ENCODE assay signal across 9 cellular contexts in the genomic region with DNA sequence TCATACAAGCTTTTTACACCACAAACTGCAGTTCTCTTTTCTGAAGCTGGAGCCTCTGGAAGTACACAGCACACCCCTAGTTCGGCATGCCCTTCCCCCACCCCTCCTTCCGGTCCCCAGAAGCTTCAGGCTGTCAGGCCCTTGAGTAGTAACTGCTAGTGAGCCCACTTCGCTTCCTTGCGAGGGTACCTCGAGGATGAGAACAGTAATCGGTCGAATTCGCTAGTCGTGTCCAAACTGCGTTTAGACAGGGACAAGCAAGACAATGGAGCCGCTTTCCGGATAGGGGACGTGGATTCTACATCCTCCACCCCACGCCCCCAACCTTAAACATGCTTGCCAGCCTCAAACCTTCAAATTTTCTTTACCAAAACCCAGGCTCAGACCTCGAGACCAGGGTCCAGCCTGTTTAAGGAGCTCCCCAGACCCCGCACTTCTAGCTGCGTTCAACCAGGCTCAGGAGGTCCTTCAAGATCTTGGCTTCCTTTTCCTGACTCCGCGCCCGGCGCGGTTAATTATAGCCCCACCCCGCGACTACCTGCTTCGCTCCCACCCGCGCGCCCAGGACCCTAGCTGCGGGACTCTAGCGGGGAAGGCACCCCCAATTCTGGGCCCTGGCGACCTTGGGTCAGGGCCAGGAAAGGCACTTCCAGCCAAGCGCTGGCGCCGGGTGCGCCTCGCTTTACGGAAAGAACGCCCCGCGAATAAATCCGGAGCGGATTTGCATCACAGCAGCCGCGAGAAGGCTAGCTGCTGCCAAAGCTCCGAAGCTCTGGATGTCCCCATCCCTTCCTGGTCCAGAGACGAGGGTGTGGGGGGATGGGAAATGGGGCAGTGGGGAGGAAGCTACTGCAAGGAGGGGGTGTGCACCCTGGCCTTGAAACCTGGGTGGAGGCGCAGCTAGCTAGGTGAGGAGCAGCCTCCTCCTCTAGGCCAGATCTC. TPM values are rescaled to one million over a fixed set of nuclear protein-coding genes. Genes with fewer than 3 reads are reported as not detected.
DNase-seq lines count a peak whose midpoint lies in the region; ATAC-seq, FAIRE-seq and TF ChIP-seq lines count a peak whose summit lies in the region.
"Had no signal": no experiment of that assay in that cellular context is flagged by ENCODE, and none has a peak within 500 bp of the region (broad histone marks: within the 10 kb centered on the region; RNA-seq: fewer than 3 reads in every experiment).

No MANE protein-coding gene starts in this region.

- TF ChIP-seq CTCF in hepatocyte (IDR thresholded peaks at IDR 0.05; ENCODE audit: poor library complexity) (no peak), D721Med (IDR thresholded peaks at IDR 0.05; ENCODE audit: insufficient read depth, missing control alignments) (no peak)

- no peaks in the 10 kb centered on the region for H3K9me2 ChIP-seq in hepatocyte (replicated peaks; ENCODE audit: insufficient read depth)

- peak overlapping the region; percentile 67 for H3K4me3 ChIP-seq in CD8-positive, alpha-beta memory T cell (ENCODE audit: low read length)
- peak overlapping the region; percentile 4 for H3K4me3 ChIP-seq in hepatocyte

- no peaks in the 10 kb centered on the region for H4K20me1 ChIP-seq in hepatocyte (ENCODE audit: insufficient read depth, poor library complexity, severe bottlenecking)

- H3K27ac ChIP-seq in CD8-positive, alpha-beta memory T cell (ENCODE audit: low read depth, low read length), result no peak overlapping the region
- no peak overlapping the region for H3K27ac ChIP-seq in hepatocyte
- H3K27ac ChIP-seq: epithelial cell of prostate had no signal

- peak; percentile 81 for ATAC-seq in activated naive CD8-positive, alpha-beta T cell treated with anti-CD3 and anti-CD28 coated beads, Interleukin-2, amount 10 ng/mL, durations not matched to agents 7 days and 5 days (ENCODE audit: low read depth)
- ATAC-seq in HG02970 (IDR thresholded peaks at IDR 0.05; ENCODE audit: low FRiP score, unreplicated experiment) (no peak), HG02938 (IDR thresholded peaks at IDR 0.05; ENCODE audit: unreplicated experiment) (no peak)

- no peaks in the 10 kb centered on the region for H3K27me3 ChIP-seq in CD8-positive, alpha-beta memory T cell (ENCODE audit: insufficient read depth, low read length, poor library complexity, severe bottlenecking)
- H3K27me3 ChIP-seq in hepatocyte, result no peaks in the 10 kb centered on the region

- peak overlapping the region; percentile 56 for H2AFZ ChIP-seq in hepatocyte

- peak overlapping the region; percentile 88 to 97 (median 90) for H3K4me3 Mint-ChIP-seq in CD8-positive, alpha-beta memory T cell
- H3K4me3 Mint-ChIP-seq in activated naive CD8-positive, alpha-beta T cell treated with anti-CD3 and anti-CD28 coated beads, Interleukin-2, amount 10 ng/mL, durations not matched to agents 7 days and 5 days, result peak overlapping the region; percentile 82

- no peaks in the 10 kb centered on the region for H3K79me2 ChIP-seq in hepatocyte

- WGBS in hepatocyte (ENCODE audit: low lambda C conversion rate, missing lambda C conversion rate), result 57% methylated on average over 47 of the region's 47 CpGs

- H3K4me1 Mint-ChIP-seq in CD8-positive, alpha-beta memory T cell, result peaks cover 11 to 20% (median 13%) of the 10 kb centered on the region in 3 donors
- H3K4me1 Mint-ChIP-seq in activated naive CD8-positive, alpha-beta T cell treated with anti-CD3 and anti-CD28 coated beads, Interleukin-2, amount 10 ng/mL, durations not matched to agents 7 days and 5 days, result peaks cover 16% of the 10 kb centered on the region

- H3K9me3 ChIP-seq in CD8-positive, alpha-beta memory T cell (ENCODE audit: low read length), result no peaks in the 10 kb centered on the region
- no peaks in the 10 kb centered on the region for H3K9me3 ChIP-seq in hepatocyte (ENCODE audit: low read depth)

- peak overlapping the region; percentile 45 to 99 (median 89) for H3K27ac Mint-ChIP-seq in CD8-positive, alpha-beta memory T cell
- peak overlapping the region; percentile 90 for H3K27ac Mint-ChIP-seq in activated naive CD8-positive, alpha-beta T cell treated with anti-CD3 and anti-CD28 coated beads, Interleukin-2, amount 10 ng/mL, durations not matched to agents 7 days and 5 days

- no peaks in the 10 kb centered on the region for H3K36me3 Mint-ChIP-seq in CD8-positive, alpha-beta memory T cell
- no peaks in the 10 kb centered on the region for H3K36me3 Mint-ChIP-seq in activated naive CD8-positive, alpha-beta T cell treated with anti-CD3 and anti-CD28 coated beads, Interleukin-2, amount 10 ng/mL, durations not matched to agents 7 days and 5 days

- peaks cover 7 to 13% of the 10 kb centered on the region in 2 donors for H3K27me3 Mint-ChIP-seq in CD8-positive, alpha-beta memory T cell
- peaks cover 4% of the 10 kb centered on the region for H3K27me3 Mint-ChIP-seq in activated naive CD8-positive, alpha-beta T cell treated with anti-CD3 and anti-CD28 coated beads, Interleukin-2, amount 10 ng/mL, durations not matched to agents 7 days and 5 days

- CTCF ChIA-PET in CD8-positive, alpha-beta memory T cell (lab: Charles Lee), result interaction anchor here (1.3 to 1.4 kb wide), 3 partner anchors 14 to 130 kb away, joined by 3 to 9 read pairs (median 3); no protein-coding TSS in a partner anchor

- no peak for FAIRE-seq in D721Med (lab: Jason Lieb, UNC)

- peaks cover 15% of the 10 kb centered on the region for H3K4me1 ChIP-seq in CD8-positive, alpha-beta memory T cell (ENCODE audit: insufficient read depth, low read length)
- no peaks in the 10 kb centered on the region for H3K4me1 ChIP-seq in hepatocyte (ENCODE audit: insufficient read depth)

- no peaks in the 10 kb centered on the region for H3K36me3 ChIP-seq in CD8-positive, alpha-beta memory T cell (ENCODE audit: insufficient read depth, low read length)
- no peaks in the 10 kb centered on the region for H3K36me3 ChIP-seq in hepatocyte (replicated peaks; ENCODE audit: insufficient read depth, low read depth)

- no peaks in the 10 kb centered on the region for H3K9me3 Mint-ChIP-seq in CD8-positive, alpha-beta memory T cell
- H3K9me3 Mint-ChIP-seq in activated naive CD8-positive, alpha-beta T cell treated with anti-CD3 and anti-CD28 coated beads, Interleukin-2, amount 10 ng/mL, durations not matched to agents 7 days and 5 days, result no peaks in the 10 kb centered on the region

- DNase-seq in CD8-positive, alpha-beta memory T cell, result peak in 4 of 5 donors; percentile 9 to 63 (median 34)
- DNase-seq in NCI-H2029 treated with DMSO at 0.1 percent for 48 hours (lab: John Stamatoyannopoulos, UW) (peak; percentile 65), hepatocyte (ENCODE audit: low spot score) (no peak), D721Med (ENCODE audit: insufficient read length, low spot score) (no peak)
- DNase-seq in activated naive CD8-positive, alpha-beta T cell treated with anti-CD3 and anti-CD28 coated beads, Interleukin-2, amount 10 ng/mL, durations not matched to agents 7 days and 5 days, result peak; percentile 69
- DNase-seq in stimulated activated CD4-positive, alpha-beta T cell treated with anti-CD3 and anti-CD28 coated beads, Interleukin-12 subunit alpha, Interleukin-12 subunit beta, amount 100 ng/mL, for 4 hours, result peak; percentile 48

- H3K4me2 ChIP-seq in hepatocyte, result peak overlapping the region; percentile 77

- POLR2A ChIA-PET in CD8-positive, alpha-beta memory T cell (lab: Charles Lee), result interaction anchor here (1.0 to 1.1 kb wide), 2 partner anchors 10 to 36 kb away, joined by 3 to 4 read pairs; a partner anchor contains a TSS
- POLR2A ChIA-PET in activated naive CD8-positive, alpha-beta T cell treated with anti-CD3 and anti-CD28 coated beads, Interleukin-2, amount 10 ng/mL, durations not matched to agents 7 days and 5 days (lab: Charles Lee), result interaction anchor here (0.6 to 2.3 kb wide), 9 partner anchors 16 to 583 kb away, joined by 3 to 10 read pairs (median 5); a partner anchor contains a TSS

RNA-seq across cellular contexts. Expression of a gene that starts 8.1 kb away (rescaled TPM):
- not detected for total RNA-seq in CD8-positive, alpha-beta memory T cell
- not detected for polyA plus RNA-seq in CD8-positive, alpha-beta memory T cell
- total RNA-seq in activated naive CD8-positive, alpha-beta T cell treated with anti-CD3 and anti-CD28 coated beads, Interleukin-2, amount 10 ng/mL, durations not matched to agents 7 days and 5 days, result not detected
- total RNA-seq in hepatocyte, result 32.1 and 33.4 TPM in 2 replicates
- 69.5 and 69.8 TPM in 2 replicates for polyA plus RNA-seq in hepatocyte

RNA-seq across cellular contexts. Expression of a gene that starts 9.5 kb away (rescaled TPM):
- total RNA-seq in CD8-positive, alpha-beta memory T cell, result not detected
- not detected for polyA plus RNA-seq in CD8-positive, alpha-beta memory T cell
- total RNA-seq in activated naive CD8-positive, alpha-beta T cell treated with anti-CD3 and anti-CD28 coated beads, Interleukin-2, amount 10 ng/mL, durations not matched to agents 7 days and 5 days, result not detected
- total RNA-seq in hepatocyte, result not detected in 2 replicates
- polyA plus RNA-seq in hepatocyte, result not detected in 2 replicates

RNA-seq across cellular contexts. Expression of a gene that starts 31.4 kb away (rescaled TPM):
- total RNA-seq in CD8-positive, alpha-beta memory T cell, result 10 to 100 TPM; 56.4 to 61.4 TPM
- 34.2 TPM for polyA plus RNA-seq in CD8-positive, alpha-beta memory T cell
- total RNA-seq in activated naive CD8-positive, alpha-beta T cell treated with anti-CD3 and anti-CD28 coated beads, Interleukin-2, amount 10 ng/mL, durations not matched to agents 7 days and 5 days, result 10 to 100 TPM; 32.7 to 34.3 TPM
- 48.0 and 52.3 TPM in 2 replicates for total RNA-seq in hepatocyte
- polyA plus RNA-seq in hepatocyte, result 60.4 and 70.8 TPM in 2 replicates

RNA-seq across cellular contexts. Expression of a gene that starts 34.4 kb away (rescaled TPM):
- total RNA-seq in CD8-positive, alpha-beta memory T cell, result 1 to 10 TPM; 4.3 to 4.7 TPM
- 3.3 TPM for polyA plus RNA-seq in CD8-positive, alpha-beta memory T cell
- total RNA-seq in activated naive CD8-positive, alpha-beta T cell treated with anti-CD3 and anti-CD28 coated beads, Interleukin-2, amount 10 ng/mL, durations not matched to agents 7 days and 5 days, result 1 to 10 TPM; 3.4 to 3.7 TPM
- total RNA-seq in hepatocyte, result 16.8 and 18.9 TPM in 2 replicates
- polyA plus RNA-seq in hepatocyte, result 8.4 and 9.9 TPM in 2 replicates

RNA-seq across cellular contexts. Expression of a gene that starts 36.3 kb away (rescaled TPM):
- total RNA-seq in CD8-positive, alpha-beta memory T cell, result not detected
- polyA plus RNA-seq in CD8-positive, alpha-beta memory T cell, result 0.13 TPM
- total RNA-seq in activated naive CD8-positive, alpha-beta T cell treated with anti-CD3 and anti-CD28 coated beads, Interleukin-2, amount 10 ng/mL, durations not matched to agents 7 days and 5 days, result under 1 TPM; 0.20 to 0.36 TPM
- 0.92 and 1.3 TPM in 2 replicates for total RNA-seq in hepatocyte
- 0.40 and 1.9 TPM in 2 replicates for polyA plus RNA-seq in hepatocyte

Comparison
In these comparisons a context has a peak if more than half of its experiments do, and no peak if none do; other contexts are left out.
1. DNase-seq: peak in CD8-positive, alpha-beta memory T cell (4 of 5), NCI-H2029 treated with DMSO at 0.1 percent for 48 hours (single experiment), activated naive CD8-positive, alpha-beta T cell treated with anti-CD3 and anti-CD28 coated beads, Interleukin-2, amount 10 ng/mL, durations not matched to agents 7 days and 5 days (single experiment) and stimulated activated CD4-positive, alpha-beta T cell treated with anti-CD3 and anti-CD28 coated beads, Interleukin-12 subunit alpha, Interleukin-12 subunit beta, amount 100 ng/mL, for 4 hours (single experiment); none in hepatocyte (single experiment) and D721Med (single experiment).
2. RNA of a gene that starts 8.1 kb away (total RNA-seq): 32.1 to 33.4 TPM in hepatocyte; not detected in CD8-positive, alpha-beta memory T cell and not detected in activated naive CD8-positive, alpha-beta T cell treated with anti-CD3 and anti-CD28 coated beads, Interleukin-2, amount 10 ng/mL, durations not matched to agents 7 days and 5 days; every median in the first group is over 10 times any median in the second.